Comparison of ENCODE assay signal across 23 cellular contexts in genomic region chr1:164813781-164814180, GRCh38.
"Had no signal": no experiment of that assay in that cellular context is flagged by ENCODE, and none has a peak within 500 bp of the region (broad histone marks: within the 10 kb centered on the region; RNA-seq: fewer than 3 reads in every experiment).

No MANE protein-coding gene starts in this region.

- H3K27ac Mint-ChIP-seq: IgD-negative memory B cell had no signal

- DNase-seq: KBM-7, MV-4-11, NCI-H1048, NCI-H1105, NCI-H1417, NCI-H1436 treated with DMSO at 0.1 percent for 48 hours, NCI-H1694 treated with DMSO at 0.1 percent for 48 hours, NCI-H1930, NCI-H2081, NCI-H2107, NCI-H2171, NCI-H226, NCI-H446, NCI-H510A, NCI-H524 treated with DMSO at 0.1 percent for 48 hours, NCI-H69, NCI-H774, PC-3, SHP77 had no signal

- ATAC-seq: HepG2, Panc1, PC-3 had no signal

- H3K27me3 Mint-ChIP-seq: IgD-negative memory B cell had no signal

- H3K4me1 Mint-ChIP-seq: IgD-negative memory B cell had no signal

- H3K4me3 Mint-ChIP-seq: IgD-negative memory B cell had no signal

- H3K36me3 Mint-ChIP-seq: IgD-negative memory B cell had no signal

- H3K27ac ChIP-seq: RWPE1 had no signal
